In genomic region chr17:31596382-31597323, GRCh38 we compare ENCODE assay signal across 8 cellular contexts.
DNase-seq lines count a peak whose midpoint lies in the region; ATAC-seq, FAIRE-seq and TF ChIP-seq lines count a peak whose summit lies in the region.

No MANE protein-coding gene starts in this region.

- H3K36me3 ChIP-seq in MM.1S (replicated peaks; ENCODE audit: insufficient read depth, low read length) (no peaks in the 10 kb centered on the region), GM12878 (ENCODE audit: control insufficient read depth in 2 of 2, insufficient read depth in 2 of 2, low read length in 1 of 2) (no peaks in the 10 kb centered on the region)

- H3K4me3 ChIP-seq in MM.1S (ENCODE audit: low read length) = no peak overlapping the region
- H3K4me3 ChIP-seq in GM12878 = no peak overlapping the region
- H3K4me3 ChIP-seq in skin epidermis = no peak overlapping the region

- in situ Hi-C loops in GM12878 (cut with MboI) = no loop called here

- peak; percentile 99 for DNase-seq in EH (ENCODE audit: low read depth)
- DNase-seq in MM.1S = peak; percentile 35
- DNase-seq in GM12878 (ENCODE audit: low read depth, low spot score) = peak; percentile 70
- DNase-seq in hypothalamus (lab: John Stamatoyannopoulos, UW) = peak in 31 of 51 donors; percentile 5 to 68 (median 29)
- DNase-seq in occipital lobe (lab: John Stamatoyannopoulos, UW) = no peak

- 18% methylated on average over 16 of the region's 16 CpGs for WGBS in GM12878 (ENCODE audit: insufficient coverage, insufficient replicate concordance, low lambda C conversion rate, missing lambda C conversion rate)

- TF ChIP-seq CTCF in MM.1S (IDR thresholded peaks at IDR 0.05; ENCODE audit: low read length) (no peak), GM12878 (IDR thresholded peaks at IDR 0.05 in 2 of 3, conservative IDR thresholded peaks at IDR 0.05 in 1 of 3; ENCODE audit: control insufficient read depth in 2 of 3, extremely low read depth in 1 of 3, insufficient read depth in 1 of 3, low read depth in 3 of 3, low read length in 3 of 3) (no peak)

- no TSS peak for BruUV-seq in GM12878 (replicated peaks; lab: Mats Ljungman, UMichigan)

- intact Hi-C loops in GM12878 (cut with micrococcal nuclease; ENCODE audit: unreplicated experiment) = no loop called here

- H3K4me2 ChIP-seq in MM.1S (ENCODE audit: low read depth, low read length) (peak overlapping the region; percentile 4; the same call in 1 of the 2 replicates), GM12878 (ENCODE audit: control insufficient read depth, insufficient read depth) (no peak overlapping the region)

- H3F3A ChIP-seq in MM.1S (ENCODE audit: insufficient read depth, low read length) = no peaks in the 10 kb centered on the region

- TF ChIP-seq EP300 in GM12878 (IDR thresholded peaks at IDR 0.05; ENCODE audit: borderline replicate concordance in 1 of 2, control insufficient read depth in 1 of 2, low read depth in 2 of 2, low read length in 2 of 2) = no peak

- POLR2A ChIA-PET in GM12878 (lab: Charles Lee) = no interaction called here

- H2AFZ ChIP-seq in MM.1S (ENCODE audit: low read length) = peak overlapping the region; percentile 61
- no peak overlapping the region; the same call in 1 of the 2 replicates for H2AFZ ChIP-seq in GM12878 (ENCODE audit: control insufficient read depth, low read depth, low read length)

- peak; percentile 27 for FAIRE-seq in GM12878 (lab: Jason Lieb, UNC)

- CTCF ChIA-PET in GM12878 (lab: Yijun Ruan, JAX) = interaction anchor here (1.1 kb wide), 1 partner anchor 16 kb away, joined by 3 read pairs; no protein-coding TSS in a partner anchor

- H4K20me1 ChIP-seq in MM.1S (ENCODE audit: insufficient read depth, low read length) (no peaks in the 10 kb centered on the region), GM12878 (ENCODE audit: control insufficient read depth, insufficient read depth) (no peaks in the 10 kb centered on the region)

- H3K27me3 ChIP-seq in MM.1S (replicated peaks; ENCODE audit: insufficient read depth, low read length) = no peaks in the 10 kb centered on the region
- H3K27me3 ChIP-seq in GM12878 (replicated peaks in 1 of 2; ENCODE audit: control insufficient read depth in 2 of 2, insufficient read depth in 2 of 2, low read length in 1 of 2) = no peaks in the 10 kb centered on the region

- RAD21 ChIA-PET in GM12878 (lab: Charles Lee; ENCODE audit: unreplicated experiment) = interaction anchor here (0.7 kb wide), 1 partner anchor 15 kb away, joined by 4 read pairs; no protein-coding TSS in a partner anchor

- peak; percentile 51 for ATAC-seq in GM21528 (IDR thresholded peaks at IDR 0.05; ENCODE audit: low FRiP score, unreplicated experiment)
- peak; percentile 98 for ATAC-seq in GM12878
- ATAC-seq in HG02884 (IDR thresholded peaks at IDR 0.05; ENCODE audit: unreplicated experiment) = no peak

- no peak for TF ChIP-seq RAD21 in GM12878 (IDR thresholded peaks at IDR 0.05; ENCODE audit: insufficient read depth, low read depth, low read length)

- H3K9me3 ChIP-seq in MM.1S (replicated peaks; ENCODE audit: insufficient read depth, low read length) (no peaks in the 10 kb centered on the region), GM12878 (replicated peaks; ENCODE audit: control insufficient read depth, insufficient read depth, low read length) (no peaks in the 10 kb centered on the region)

- peaks cover 10% of the 10 kb centered on the region for H3K4me1 ChIP-seq in MM.1S (ENCODE audit: low read length)
- H3K4me1 ChIP-seq in GM12878 (ENCODE audit: control insufficient read depth, insufficient read depth, low read length) = peaks cover 10% of the 10 kb centered on the region

- SMC1A ChIA-PET in GM12878 (lab: Charles Lee; ENCODE audit: uncharacterized antibody, unreplicated experiment) = interaction anchor here (1.0 to 1.6 kb wide), 4 partner anchors 12 to 62 kb away, joined by 3 to 4 read pairs (median 4); no protein-coding TSS in a partner anchor

- no peak for TF ChIP-seq POLR2A in GM12878 (IDR thresholded peaks at IDR 0.05; ENCODE audit: low read depth, low read length)

- no peak overlapping the region for H3K9ac ChIP-seq in MM.1S (ENCODE audit: low read length)
- no peak overlapping the region for H3K9ac ChIP-seq in GM12878 (ENCODE audit: control insufficient read depth, insufficient read depth, low read length)

- H3K79me2 ChIP-seq in MM.1S (ENCODE audit: low read length) (no peaks in the 10 kb centered on the region), GM12878 (ENCODE audit: control insufficient read depth, insufficient read depth, low read length) (no peaks in the 10 kb centered on the region)

- no peaks in the 10 kb centered on the region for H3K9me2 ChIP-seq in MM.1S (replicated peaks; ENCODE audit: insufficient read depth, low read length)

- peak overlapping the region; percentile 34; the same call in 1 of the 2 replicates for H3K27ac ChIP-seq in MM.1S (ENCODE audit: low read length)
- H3K27ac ChIP-seq in GM12878 (ENCODE audit: control insufficient read depth, insufficient read depth) = no peak overlapping the region
- peak overlapping the region in 20 of 21 experiments; percentile 30 to 85 (median 78) for H3K27ac ChIP-seq in skin epidermis

TF ChIP-seq in GM12878, 131 proteins besides CTCF, POLR2A, EP300 and RAD21 (continues in another document):
- peak in 1 of 2 experiments; percentile 36; a peak in 1 of 4 replicates for TF ChIP-seq IKZF2 (IDR thresholded peaks at IDR 0.05)
- TF ChIP-seq CBX3 (IDR thresholded peaks at IDR 0.05; ENCODE audit: borderline replicate concordance, low read depth) = no peak
- TF ChIP-seq IKZF1 (conservative IDR thresholded peaks at IDR 0.05) = peak; percentile 72
- TF ChIP-seq STAT1 (conservative IDR thresholded peaks at IDR 0.05) = no peak
- no peak for TF ChIP-seq ETV6 (conservative IDR thresholded peaks at IDR 0.05 in 1 of 2, IDR thresholded peaks at IDR 0.05 in 1 of 2; ENCODE audit: borderline replicate concordance in 1 of 2, low read depth in 1 of 2)
- no peak for TF ChIP-seq YBX1 (IDR thresholded peaks at IDR 0.05)
- TF ChIP-seq GATAD2B (conservative IDR thresholded peaks at IDR 0.05; ENCODE audit: low read depth) = peak; percentile 15; the same call in 1 of the 2 replicates
- TF ChIP-seq MAX (IDR thresholded peaks at IDR 0.05; ENCODE audit: low read depth, low read length) = peak; percentile 55; the same call in 1 of the 2 replicates
- TF ChIP-seq, protein P1, sequence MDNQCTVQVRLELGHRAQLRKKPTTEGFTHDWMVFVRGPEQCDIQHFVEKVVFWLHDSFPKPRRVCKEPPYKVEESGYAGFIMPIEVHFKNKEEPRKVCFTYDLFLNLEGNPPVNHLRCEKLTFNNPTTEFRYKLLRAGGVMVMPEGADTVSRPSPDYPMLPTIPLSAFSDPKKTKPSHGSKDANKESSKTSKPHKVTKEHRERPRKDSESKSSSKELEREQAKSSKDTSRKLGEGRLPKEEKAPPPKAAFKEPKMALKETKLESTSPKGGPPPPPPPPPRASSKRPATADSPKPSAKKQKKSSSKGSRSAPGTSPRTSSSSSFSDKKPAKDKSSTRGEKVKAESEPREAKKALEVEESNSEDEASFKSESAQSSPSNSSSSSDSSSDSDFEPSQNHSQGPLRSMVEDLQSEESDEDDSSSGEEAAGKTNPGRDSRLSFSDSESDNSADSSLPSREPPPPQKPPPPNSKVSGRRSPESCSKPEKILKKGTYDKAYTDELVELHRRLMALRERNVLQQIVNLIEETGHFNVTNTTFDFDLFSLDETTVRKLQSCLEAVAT (IDR thresholded peaks at IDR 0.05) = no peak
- TF ChIP-seq DPF2 (IDR thresholded peaks at IDR 0.05) = 0 out of 2 replicates have a peak, but pooled peaks have one; percentile 21
- TF ChIP-seq, protein P2, sequence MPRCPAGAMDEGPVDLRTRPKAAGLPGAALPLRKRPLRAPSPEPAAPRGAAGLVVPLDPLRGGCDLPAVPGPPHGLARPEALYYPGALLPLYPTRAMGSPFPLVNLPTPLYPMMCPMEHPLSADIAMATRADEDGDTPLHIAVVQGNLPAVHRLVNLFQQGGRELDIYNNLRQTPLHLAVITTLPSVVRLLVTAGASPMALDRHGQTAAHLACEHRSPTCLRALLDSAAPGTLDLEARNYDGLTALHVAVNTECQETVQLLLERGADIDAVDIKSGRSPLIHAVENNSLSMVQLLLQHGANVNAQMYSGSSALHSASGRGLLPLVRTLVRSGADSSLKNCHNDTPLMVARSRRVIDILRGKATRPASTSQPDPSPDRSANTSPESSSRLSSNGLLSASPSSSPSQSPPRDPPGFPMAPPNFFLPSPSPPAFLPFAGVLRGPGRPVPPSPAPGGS (IDR thresholded peaks at IDR 0.05; ENCODE audit: borderline replicate concordance, insufficient read depth, low read depth, low read length, poor library complexity, severe bottlenecking) = no peak
- no peak for TF ChIP-seq HDGF (IDR thresholded peaks at IDR 0.05)
- no peak for TF ChIP-seq ZNF592 (IDR thresholded peaks at IDR 0.05)
